ENCODE assay signal across 29 cellular contexts in the genomic region with DNA sequence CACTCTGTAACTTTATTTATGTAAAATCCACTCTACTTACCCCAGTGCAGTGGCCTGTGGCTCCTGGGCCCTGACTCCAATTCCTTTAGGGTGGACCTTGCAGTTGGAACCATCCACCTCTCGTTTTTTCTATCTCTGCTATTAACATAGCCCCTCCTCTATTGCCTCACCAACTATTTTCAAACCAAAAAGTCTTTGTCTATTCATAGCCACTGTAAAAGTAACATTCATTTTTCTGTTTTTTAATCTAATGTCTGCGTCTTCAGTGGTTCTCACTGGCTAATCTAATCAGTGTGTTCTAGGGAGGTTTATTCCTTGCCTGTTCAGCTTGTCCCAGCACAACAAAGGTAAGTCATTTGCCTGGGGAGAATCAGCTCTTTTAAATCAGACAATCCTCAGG. TPM values are rescaled to one million over a fixed set of nuclear protein-coding genes. Genes with fewer than 3 reads are reported as not detected.
"Had no signal": no experiment of that assay in that cellular context is flagged by ENCODE, and none has a peak within 500 bp of the region (broad histone marks: within the 10 kb centered on the region; RNA-seq: fewer than 3 reads in every experiment).

A gene with protein sequence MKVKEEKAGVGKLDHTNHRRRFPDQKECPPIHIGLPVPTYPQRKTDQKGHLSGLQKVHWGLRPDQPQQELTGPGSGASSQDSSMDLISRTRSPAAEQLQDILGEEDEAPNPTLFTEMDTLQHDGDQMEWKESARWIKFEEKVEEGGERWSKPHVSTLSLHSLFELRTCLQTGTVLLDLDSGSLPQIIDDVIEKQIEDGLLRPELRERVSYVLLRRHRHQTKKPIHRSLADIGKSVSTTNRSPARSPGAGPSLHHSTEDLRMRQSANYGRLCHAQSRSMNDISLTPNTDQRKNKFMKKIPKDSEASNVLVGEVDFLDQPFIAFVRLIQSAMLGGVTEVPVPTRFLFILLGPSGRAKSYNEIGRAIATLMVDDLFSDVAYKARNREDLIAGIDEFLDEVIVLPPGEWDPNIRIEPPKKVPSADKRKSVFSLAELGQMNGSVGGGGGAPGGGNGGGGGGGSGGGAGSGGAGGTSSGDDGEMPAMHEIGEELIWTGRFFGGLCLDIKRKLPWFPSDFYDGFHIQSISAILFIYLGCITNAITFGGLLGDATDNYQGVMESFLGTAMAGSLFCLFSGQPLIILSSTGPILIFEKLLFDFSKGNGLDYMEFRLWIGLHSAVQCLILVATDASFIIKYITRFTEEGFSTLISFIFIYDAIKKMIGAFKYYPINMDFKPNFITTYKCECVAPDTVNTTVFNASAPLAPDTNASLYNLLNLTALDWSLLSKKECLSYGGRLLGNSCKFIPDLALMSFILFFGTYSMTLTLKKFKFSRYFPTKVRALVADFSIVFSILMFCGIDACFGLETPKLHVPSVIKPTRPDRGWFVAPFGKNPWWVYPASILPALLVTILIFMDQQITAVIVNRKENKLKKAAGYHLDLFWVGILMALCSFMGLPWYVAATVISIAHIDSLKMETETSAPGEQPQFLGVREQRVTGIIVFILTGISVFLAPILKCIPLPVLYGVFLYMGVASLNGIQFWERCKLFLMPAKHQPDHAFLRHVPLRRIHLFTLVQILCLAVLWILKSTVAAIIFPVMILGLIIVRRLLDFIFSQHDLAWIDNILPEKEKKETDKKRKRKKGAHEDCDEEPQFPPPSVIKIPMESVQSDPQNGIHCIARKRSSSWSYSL (minus strand): TSS at position 101 of the 400 bp plus-strand sequence. CDS start 28,393 bp downstream, outside the sequence.

- H3K4me3 ChIP-seq: colonic mucosa, esophagus squamous epithelium, lung, mucosa of descending colon, neural progenitor cell, prostate gland, right atrium auricular region, skin epidermis, spleen, thoracic aorta, transverse colon, upper lobe of right lung, uterus had no signal

- H3K27me3 ChIP-seq: colonic mucosa, esophagus squamous epithelium, neural progenitor cell, right atrium auricular region, spleen, transverse colon, upper lobe of right lung, uterus had no signal

- H3K4me2 ChIP-seq: neural progenitor cell had no signal

- H3K4me3 Mint-ChIP-seq: dendritic cell treated with granulocyte-macrophage colony-stimulating factor and Interleukin-4, amounts not matched to agents 40 ng/mL and 50 ng/mL, for 4 days; immature natural killer cell; memory B cell; mesothelial cell of epicardium; naive B cell; nephron; neural progenitor cell; stimulated activated memory B cell treated with anti-CD40 and anti-IgM and Interleukin-4, amounts not matched to agents 10 μg/mL and 1 μg/mL and 100 μg/mL, for 72 hours had no signal

- H3K4me1 ChIP-seq: colonic mucosa, esophagus squamous epithelium, neural progenitor cell, prostate gland, right atrium auricular region, spleen, transverse colon, upper lobe of right lung, uterus had no signal

- H3K9me3 ChIP-seq: colonic mucosa, esophagus squamous epithelium, mucosa of descending colon, prostate gland, right atrium auricular region, spleen, thoracic aorta, transverse colon, upper lobe of right lung, uterus had no signal

- DNase-seq: colonic mucosa; effector memory CD4-positive, alpha-beta T cell; erythroblast; esophagus squamous epithelium; foreskin melanocyte; hypothalamus; immature natural killer cell; left ventricle myocardium superior; mucosa of descending colon; naive B cell; nucleus accumbens; spleen; stimulated activated CD4-positive, alpha-beta T cell treated with anti-CD3 and anti-CD28 coated beads, Interleukin-4, amount 100 ng/mL, for 4 hours; stimulated activated naive CD8-positive, alpha-beta T cell treated with anti-CD3 and anti-CD28 coated beads, Interleukin-15, Interleukin-2, amounts not matched to agents 100 U/mL and 50 U/mL, for 24 hours; substantia nigra; transverse colon; upper lobe of right lung; uterus had no signal

- ATAC-seq: left ventricle myocardium superior; mucosa of descending colon; stimulated activated memory B cell treated with anti-CD40 and anti-IgM and Interleukin-4, amounts not matched to agents 10 μg/mL and 1 μg/mL and 100 μg/mL, for 72 hours; stimulated activated naive CD8-positive, alpha-beta T cell treated with anti-CD3 and anti-CD28 coated beads, Interleukin-15, Interleukin-2, amounts not matched to agents 100 U/mL and 50 U/mL, for 24 hours; upper lobe of right lung had no signal

- H2AFZ ChIP-seq: neural progenitor cell had no signal

- H3K4me1 Mint-ChIP-seq: memory B cell; mesothelial cell of epicardium; naive B cell; nephron; neural progenitor cell; stimulated activated memory B cell treated with anti-CD40 and anti-IgM and Interleukin-4, amounts not matched to agents 10 μg/mL and 1 μg/mL and 100 μg/mL, for 72 hours had no signal

- H3K27ac Mint-ChIP-seq: dendritic cell treated with granulocyte-macrophage colony-stimulating factor and Interleukin-4, amounts not matched to agents 40 ng/mL and 50 ng/mL, for 4 days; immature natural killer cell; memory B cell; mesothelial cell of epicardium; nephron; neural progenitor cell; stimulated activated memory B cell treated with anti-CD40 and anti-IgM and Interleukin-4, amounts not matched to agents 10 μg/mL and 1 μg/mL and 100 μg/mL, for 72 hours had no signal

- H3K36me3 ChIP-seq: colonic mucosa, esophagus squamous epithelium, neural progenitor cell, prostate gland, right atrium auricular region, spleen, thoracic aorta, transverse colon, upper lobe of right lung, uterus had no signal

- H3K36me3 Mint-ChIP-seq: mesothelial cell of epicardium, neural progenitor cell had no signal

- H3K27ac ChIP-seq: colonic mucosa, esophagus squamous epithelium, neural progenitor cell, prostate gland, right atrium auricular region, skin epidermis, spleen, thoracic aorta, transverse colon, upper lobe of right lung, uterus had no signal

- H3K9me3 Mint-ChIP-seq: dendritic cell treated with granulocyte-macrophage colony-stimulating factor and Interleukin-4, amounts not matched to agents 40 ng/mL and 50 ng/mL, for 4 days; memory B cell; naive B cell; nephron; neural progenitor cell; stimulated activated memory B cell treated with anti-CD40 and anti-IgM and Interleukin-4, amounts not matched to agents 10 μg/mL and 1 μg/mL and 100 μg/mL, for 72 hours had no signal

- H3K27me3 Mint-ChIP-seq: dendritic cell treated with granulocyte-macrophage colony-stimulating factor and Interleukin-4, amounts not matched to agents 40 ng/mL and 50 ng/mL, for 4 days; memory B cell; naive B cell; stimulated activated memory B cell treated with anti-CD40 and anti-IgM and Interleukin-4, amounts not matched to agents 10 μg/mL and 1 μg/mL and 100 μg/mL, for 72 hours had no signal

RNA-seq across cellular contexts. Expression of the gene that starts here (rescaled TPM):
- polyA plus RNA-seq: immature natural killer cell had no signal
